Comparison of ENCODE assay signal across 2 cellular contexts in the genomic region with DNA sequence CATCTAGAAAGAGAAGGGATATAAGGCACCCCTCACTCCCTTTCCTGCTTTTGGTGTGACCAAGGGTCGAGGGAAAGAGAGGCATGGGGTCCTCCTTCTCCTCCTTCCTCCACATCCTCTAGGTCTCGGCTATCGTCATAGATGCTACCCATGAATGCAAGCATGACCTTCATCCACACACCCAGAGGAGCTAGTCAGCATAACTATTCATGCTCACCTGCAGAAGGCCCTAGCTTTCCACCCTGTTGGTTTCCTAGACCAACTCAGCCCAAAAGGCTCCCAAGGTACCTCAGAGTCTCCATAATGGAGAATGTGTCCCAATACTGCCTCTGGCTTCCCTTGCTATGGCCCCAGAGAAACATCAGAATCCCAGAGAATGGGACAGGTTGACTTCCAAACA.
TF ChIP-seq lines count a peak whose summit lies in the region.

No MANE protein-coding gene starts in this region.

TF ChIP-seq in HEK293, 187 proteins besides CTCF, POLR2A, EP300 and RAD21 (continued from another document):
- TF ChIP-seq, protein P1, sequence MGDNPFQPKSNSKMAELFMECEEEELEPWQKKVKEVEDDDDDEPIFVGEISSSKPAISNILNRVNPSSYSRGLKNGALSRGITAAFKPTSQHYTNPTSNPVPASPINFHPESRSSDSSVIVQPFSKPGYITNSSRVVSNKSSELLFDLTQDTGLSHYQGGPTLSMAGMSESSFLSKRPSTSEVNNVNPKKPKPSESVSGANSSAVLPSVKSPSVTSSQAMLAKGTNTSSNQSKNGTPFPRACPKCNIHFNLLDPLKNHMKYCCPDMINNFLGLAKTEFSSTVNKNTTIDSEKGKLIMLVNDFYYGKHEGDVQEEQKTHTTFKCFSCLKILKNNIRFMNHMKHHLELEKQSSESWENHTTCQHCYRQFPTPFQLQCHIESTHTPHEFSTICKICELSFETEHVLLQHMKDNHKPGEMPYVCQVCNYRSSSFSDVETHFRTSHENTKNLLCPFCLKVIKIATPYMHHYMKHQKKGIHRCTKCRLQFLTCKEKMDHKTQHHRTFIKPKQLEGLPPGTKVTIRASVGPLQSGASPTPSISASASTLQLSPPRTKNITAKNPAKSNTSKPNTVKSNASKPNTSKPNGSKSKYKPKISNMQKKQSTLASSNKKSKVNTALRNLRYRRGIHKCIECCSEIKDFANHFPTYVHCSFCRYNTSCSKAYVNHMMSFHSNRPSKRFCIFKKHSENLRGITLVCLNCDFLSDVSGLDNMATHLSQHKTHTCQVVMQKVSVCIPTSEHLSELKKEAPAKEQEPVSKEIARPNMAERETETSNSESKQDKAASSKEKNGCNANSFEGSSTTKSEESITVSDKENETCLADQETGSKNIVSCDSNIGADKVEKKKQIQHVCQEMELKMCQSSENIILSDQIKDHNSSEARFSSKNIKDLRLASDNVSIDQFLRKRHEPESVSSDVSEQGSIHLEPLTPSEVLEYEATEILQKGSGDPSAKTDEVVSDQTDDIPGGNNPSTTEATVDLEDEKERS (tag by site-specific recombination; IDR thresholded peaks at IDR 0.05), result peak; percentile 74
- no peak for TF ChIP-seq ZNF544 (tag by site-specific recombination; IDR thresholded peaks at IDR 0.05)
- TF ChIP-seq ZNF2 (tag by site-specific recombination; IDR thresholded peaks at IDR 0.05), result no peak
- TF ChIP-seq SETDB1 (IDR thresholded peaks at IDR 0.05; ENCODE audit: insufficient read length, low read length), result peak; percentile 63
- no peak for TF ChIP-seq ZNF211 (tag by site-specific recombination; IDR thresholded peaks at IDR 0.05; ENCODE audit: low read depth)
- no peak for TF ChIP-seq ZNF610 (tag by site-specific recombination; IDR thresholded peaks at IDR 0.05; ENCODE audit: borderline replicate concordance)
- no peak for TF ChIP-seq BCL11B (tag by site-specific recombination; IDR thresholded peaks at IDR 0.05; ENCODE audit: low read depth)
- no peak for TF ChIP-seq EGR2 (tag by site-specific recombination; IDR thresholded peaks at IDR 0.05; ENCODE audit: low read depth)
- TF ChIP-seq, protein P2, sequence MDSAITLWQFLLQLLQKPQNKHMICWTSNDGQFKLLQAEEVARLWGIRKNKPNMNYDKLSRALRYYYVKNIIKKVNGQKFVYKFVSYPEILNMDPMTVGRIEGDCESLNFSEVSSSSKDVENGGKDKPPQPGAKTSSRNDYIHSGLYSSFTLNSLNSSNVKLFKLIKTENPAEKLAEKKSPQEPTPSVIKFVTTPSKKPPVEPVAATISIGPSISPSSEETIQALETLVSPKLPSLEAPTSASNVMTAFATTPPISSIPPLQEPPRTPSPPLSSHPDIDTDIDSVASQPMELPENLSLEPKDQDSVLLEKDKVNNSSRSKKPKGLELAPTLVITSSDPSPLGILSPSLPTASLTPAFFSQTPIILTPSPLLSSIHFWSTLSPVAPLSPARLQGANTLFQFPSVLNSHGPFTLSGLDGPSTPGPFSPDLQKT (IDR thresholded peaks at IDR 0.05; ENCODE audit: borderline replicate concordance, low read depth, low read length), result no peak
- no peak for TF ChIP-seq ZNF302 (tag by site-specific recombination; IDR thresholded peaks at IDR 0.05; ENCODE audit: low read depth)
- TF ChIP-seq ZIC2 (tag by site-specific recombination; IDR thresholded peaks at IDR 0.05), result no peak
- TF ChIP-seq ZNF707 (tag by site-specific recombination; IDR thresholded peaks at IDR 0.05), result no peak
- TF ChIP-seq, protein P3, sequence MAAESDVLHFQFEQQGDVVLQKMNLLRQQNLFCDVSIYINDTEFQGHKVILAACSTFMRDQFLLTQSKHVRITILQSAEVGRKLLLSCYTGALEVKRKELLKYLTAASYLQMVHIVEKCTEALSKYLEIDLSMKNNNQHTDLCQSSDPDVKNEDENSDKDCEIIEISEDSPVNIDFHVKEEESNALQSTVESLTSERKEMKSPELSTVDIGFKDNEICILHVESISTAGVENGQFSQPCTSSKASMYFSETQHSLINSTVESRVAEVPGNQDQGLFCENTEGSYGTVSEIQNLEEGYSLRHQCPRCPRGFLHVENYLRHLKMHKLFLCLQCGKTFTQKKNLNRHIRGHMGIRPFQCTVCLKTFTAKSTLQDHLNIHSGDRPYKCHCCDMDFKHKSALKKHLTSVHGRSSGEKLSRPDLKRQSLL (tag by site-specific recombination; IDR thresholded peaks at IDR 0.05), result no peak
- TF ChIP-seq ZNF830 (tag by site-specific recombination; IDR thresholded peaks at IDR 0.05; ENCODE audit: low read depth), result no peak
- TF ChIP-seq ZNF654 (tag by site-specific recombination; IDR thresholded peaks at IDR 0.05; ENCODE audit: low read depth), result no peak
- TF ChIP-seq GLI2 (tag by site-specific recombination; IDR thresholded peaks at IDR 0.05; ENCODE audit: borderline replicate concordance, low read depth), result no peak
- no peak for TF ChIP-seq KLF10 (tag by site-specific recombination; IDR thresholded peaks at IDR 0.05)
- TF ChIP-seq ZNF837 (tag by site-specific recombination; IDR thresholded peaks at IDR 0.05), result no peak
- TF ChIP-seq TRIM28 (IDR thresholded peaks at IDR 0.05; ENCODE audit: borderline replicate concordance, low read length), result peak; percentile 99; the same call in 1 of the 2 replicates
- TF ChIP-seq IKZF3 (tag by site-specific recombination; IDR thresholded peaks at IDR 0.05), result no peak
- TF ChIP-seq ZNF157 (tag by site-specific recombination; IDR thresholded peaks at IDR 0.05), result no peak
- no peak for TF ChIP-seq ZNF404 (tag by site-specific recombination; IDR thresholded peaks at IDR 0.05)

TF ChIP-seq in K562, 482 proteins besides CTCF, POLR2A, EP300 and RAD21 (continued from another document):
- TF ChIP-seq CREBBP (IDR thresholded peaks at IDR 0.05; ENCODE audit: low read depth, low read length) (no peak), TOE1 (IDR thresholded peaks at IDR 0.05; ENCODE audit: borderline replicate concordance) (no peak), TOE1 (CRISPR knock-in tag; IDR thresholded peaks at IDR 0.05; ENCODE audit: borderline replicate concordance, low read depth) (no peak), ZNF263 (CRISPR knock-in tag; IDR thresholded peaks at IDR 0.05; ENCODE audit: borderline replicate concordance) (no peak), ZNF766 (CRISPR knock-in tag; conservative IDR thresholded peaks at IDR 0.05) (no peak), BRCA1 (IDR thresholded peaks at IDR 0.05) (no peak), BRCA1 (CRISPR knock-in tag; IDR thresholded peaks at IDR 0.05) (no peak), CBFB (CRISPR knock-in tag; IDR thresholded peaks at IDR 0.05) (no peak), RAD51 (IDR thresholded peaks at IDR 0.05; ENCODE audit: borderline replicate concordance, low read depth) (no peak), POLR3A (IDR thresholded peaks at IDR 0.05; ENCODE audit: borderline replicate concordance, extremely low read depth, insufficient read depth, insufficient read length) (no peak), KDM4B (IDR thresholded peaks at IDR 0.05; ENCODE audit: borderline replicate concordance in 2 of 2, low read depth in 1 of 2) (no peak), NFRKB (IDR thresholded peaks at IDR 0.05; ENCODE audit: low read depth) (no peak), CBX3 (IDR thresholded peaks at IDR 0.05; ENCODE audit: borderline replicate concordance in 1 of 2, low read length in 2 of 2) (peak; percentile 71 to 99), TRIM28 (IDR thresholded peaks at IDR 0.05) (peak; percentile 89), HLTF (IDR thresholded peaks at IDR 0.05) (peak; percentile 89), RCOR1 (IDR thresholded peaks at IDR 0.05; ENCODE audit: borderline replicate concordance in 1 of 2, low read depth in 2 of 2, low read length in 2 of 2) (no peak), CBX1 (IDR thresholded peaks at IDR 0.05; ENCODE audit: low read depth) (peak; percentile 93; the same call in 1 of the 2 replicates), PHF21A (IDR thresholded peaks at IDR 0.05; ENCODE audit: borderline replicate concordance, low read depth) (no peak), NONO (IDR thresholded peaks at IDR 0.05; ENCODE audit: low read depth in 2 of 2, low read length in 1 of 2) (no peak)
- TF ChIP-seq, protein P4, sequence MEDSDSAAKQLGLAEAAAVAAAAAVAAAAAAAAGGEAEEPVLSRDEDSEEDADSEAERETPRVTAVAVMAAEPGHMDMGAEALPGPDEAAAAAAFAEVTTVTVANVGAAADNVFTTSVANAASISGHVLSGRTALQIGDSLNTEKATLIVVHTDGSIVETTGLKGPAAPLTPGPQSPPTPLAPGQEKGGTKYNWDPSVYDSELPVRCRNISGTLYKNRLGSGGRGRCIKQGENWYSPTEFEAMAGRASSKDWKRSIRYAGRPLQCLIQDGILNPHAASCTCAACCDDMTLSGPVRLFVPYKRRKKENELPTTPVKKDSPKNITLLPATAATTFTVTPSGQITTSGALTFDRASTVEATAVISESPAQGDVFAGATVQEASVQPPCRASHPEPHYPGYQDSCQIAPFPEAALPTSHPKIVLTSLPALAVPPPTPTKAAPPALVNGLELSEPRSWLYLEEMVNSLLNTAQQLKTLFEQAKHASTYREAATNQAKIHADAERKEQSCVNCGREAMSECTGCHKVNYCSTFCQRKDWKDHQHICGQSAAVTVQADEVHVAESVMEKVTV (CRISPR knock-in tag; IDR thresholded peaks at IDR 0.05), result no peak
- TF ChIP-seq, protein P5, sequence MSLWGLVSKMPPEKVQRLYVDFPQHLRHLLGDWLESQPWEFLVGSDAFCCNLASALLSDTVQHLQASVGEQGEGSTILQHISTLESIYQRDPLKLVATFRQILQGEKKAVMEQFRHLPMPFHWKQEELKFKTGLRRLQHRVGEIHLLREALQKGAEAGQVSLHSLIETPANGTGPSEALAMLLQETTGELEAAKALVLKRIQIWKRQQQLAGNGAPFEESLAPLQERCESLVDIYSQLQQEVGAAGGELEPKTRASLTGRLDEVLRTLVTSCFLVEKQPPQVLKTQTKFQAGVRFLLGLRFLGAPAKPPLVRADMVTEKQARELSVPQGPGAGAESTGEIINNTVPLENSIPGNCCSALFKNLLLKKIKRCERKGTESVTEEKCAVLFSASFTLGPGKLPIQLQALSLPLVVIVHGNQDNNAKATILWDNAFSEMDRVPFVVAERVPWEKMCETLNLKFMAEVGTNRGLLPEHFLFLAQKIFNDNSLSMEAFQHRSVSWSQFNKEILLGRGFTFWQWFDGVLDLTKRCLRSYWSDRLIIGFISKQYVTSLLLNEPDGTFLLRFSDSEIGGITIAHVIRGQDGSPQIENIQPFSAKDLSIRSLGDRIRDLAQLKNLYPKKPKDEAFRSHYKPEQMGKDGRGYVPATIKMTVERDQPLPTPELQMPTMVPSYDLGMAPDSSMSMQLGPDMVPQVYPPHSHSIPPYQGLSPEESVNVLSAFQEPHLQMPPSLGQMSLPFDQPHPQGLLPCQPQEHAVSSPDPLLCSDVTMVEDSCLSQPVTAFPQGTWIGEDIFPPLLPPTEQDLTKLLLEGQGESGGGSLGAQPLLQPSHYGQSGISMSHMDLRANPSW (CRISPR knock-in tag; IDR thresholded peaks at IDR 0.05), result no peak
- TF ChIP-seq, protein P6, sequence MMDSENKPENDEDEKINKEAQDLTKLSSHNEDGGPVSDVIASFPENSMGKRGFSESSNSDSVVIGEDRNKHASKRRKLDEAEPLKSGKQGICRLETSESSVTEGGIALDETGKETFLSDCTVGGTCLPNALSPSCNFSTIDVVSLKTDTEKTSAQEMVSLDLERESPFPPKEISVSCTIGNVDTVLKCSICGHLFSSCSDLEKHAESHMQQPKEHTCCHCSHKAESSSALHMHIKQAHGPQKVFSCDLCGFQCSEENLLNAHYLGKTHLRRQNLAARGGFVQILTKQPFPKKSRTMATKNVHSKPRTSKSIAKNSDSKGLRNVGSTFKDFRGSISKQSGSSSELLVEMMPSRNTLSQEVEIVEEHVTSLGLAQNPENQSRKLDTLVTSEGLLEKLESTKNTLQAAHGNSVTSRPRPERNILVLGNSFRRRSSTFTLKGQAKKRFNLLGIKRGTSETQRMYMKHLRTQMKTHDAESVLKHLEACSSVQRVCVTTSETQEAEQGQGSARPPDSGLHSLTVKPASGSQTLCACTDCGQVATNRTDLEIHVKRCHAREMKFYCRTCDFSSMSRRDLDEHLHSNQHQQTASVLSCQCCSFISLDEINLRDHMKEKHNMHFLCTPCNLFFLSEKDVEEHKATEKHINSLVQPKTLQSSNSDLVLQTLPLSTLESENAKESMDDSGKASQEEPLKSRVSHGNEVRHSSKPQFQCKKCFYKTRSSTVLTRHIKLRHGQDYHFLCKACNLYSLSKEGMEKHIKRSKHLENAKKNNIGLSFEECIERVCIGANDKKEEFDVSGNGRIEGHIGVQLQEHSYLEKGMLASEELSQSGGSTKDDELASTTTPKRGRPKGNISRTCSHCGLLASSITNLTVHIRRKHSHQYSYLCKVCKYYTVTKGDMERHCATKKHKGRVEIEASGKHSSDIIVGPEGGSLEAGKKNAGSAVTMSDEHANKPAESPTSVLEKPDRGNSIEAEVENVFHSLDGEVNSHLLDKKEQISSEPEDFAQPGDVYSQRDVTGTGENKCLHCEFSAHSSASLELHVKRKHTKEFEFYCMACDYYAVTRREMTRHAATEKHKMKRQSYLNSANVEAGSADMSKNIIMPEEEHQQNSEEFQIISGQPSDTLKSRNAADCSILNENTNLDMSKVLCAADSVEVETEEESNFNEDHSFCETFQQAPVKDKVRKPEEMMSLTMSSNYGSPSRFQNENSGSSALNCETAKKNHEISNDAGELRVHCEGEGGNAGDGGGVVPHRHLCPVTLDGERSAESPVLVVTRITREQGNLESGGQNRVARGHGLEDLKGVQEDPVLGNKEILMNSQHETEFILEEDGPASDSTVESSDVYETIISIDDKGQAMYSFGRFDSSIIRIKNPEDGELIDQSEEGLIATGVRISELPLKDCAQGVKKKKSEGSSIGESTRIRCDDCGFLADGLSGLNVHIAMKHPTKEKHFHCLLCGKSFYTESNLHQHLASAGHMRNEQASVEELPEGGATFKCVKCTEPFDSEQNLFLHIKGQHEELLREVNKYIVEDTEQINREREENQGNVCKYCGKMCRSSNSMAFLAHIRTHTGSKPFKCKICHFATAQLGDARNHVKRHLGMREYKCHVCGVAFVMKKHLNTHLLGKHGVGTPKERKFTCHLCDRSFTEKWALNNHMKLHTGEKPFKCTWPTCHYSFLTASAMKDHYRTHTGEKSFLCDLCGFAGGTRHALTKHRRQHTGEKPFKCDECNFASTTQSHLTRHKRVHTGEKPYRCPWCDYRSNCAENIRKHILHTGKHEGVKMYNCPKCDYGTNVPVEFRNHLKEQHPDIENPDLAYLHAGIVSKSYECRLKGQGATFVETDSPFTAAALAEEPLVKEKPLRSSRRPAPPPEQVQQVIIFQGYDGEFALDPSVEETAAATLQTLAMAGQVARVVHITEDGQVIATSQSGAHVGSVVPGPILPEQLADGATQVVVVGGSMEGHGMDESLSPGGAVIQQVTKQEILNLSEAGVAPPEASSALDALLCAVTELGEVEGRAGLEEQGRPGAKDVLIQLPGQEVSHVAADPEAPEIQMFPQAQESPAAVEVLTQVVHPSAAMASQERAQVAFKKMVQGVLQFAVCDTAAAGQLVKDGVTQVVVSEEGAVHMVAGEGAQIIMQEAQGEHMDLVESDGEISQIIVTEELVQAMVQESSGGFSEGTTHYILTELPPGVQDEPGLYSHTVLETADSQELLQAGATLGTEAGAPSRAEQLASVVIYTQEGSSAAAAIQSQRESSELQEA (IDR thresholded peaks at IDR 0.05; ENCODE audit: low read depth), result no peak
- TF ChIP-seq, protein P7, sequence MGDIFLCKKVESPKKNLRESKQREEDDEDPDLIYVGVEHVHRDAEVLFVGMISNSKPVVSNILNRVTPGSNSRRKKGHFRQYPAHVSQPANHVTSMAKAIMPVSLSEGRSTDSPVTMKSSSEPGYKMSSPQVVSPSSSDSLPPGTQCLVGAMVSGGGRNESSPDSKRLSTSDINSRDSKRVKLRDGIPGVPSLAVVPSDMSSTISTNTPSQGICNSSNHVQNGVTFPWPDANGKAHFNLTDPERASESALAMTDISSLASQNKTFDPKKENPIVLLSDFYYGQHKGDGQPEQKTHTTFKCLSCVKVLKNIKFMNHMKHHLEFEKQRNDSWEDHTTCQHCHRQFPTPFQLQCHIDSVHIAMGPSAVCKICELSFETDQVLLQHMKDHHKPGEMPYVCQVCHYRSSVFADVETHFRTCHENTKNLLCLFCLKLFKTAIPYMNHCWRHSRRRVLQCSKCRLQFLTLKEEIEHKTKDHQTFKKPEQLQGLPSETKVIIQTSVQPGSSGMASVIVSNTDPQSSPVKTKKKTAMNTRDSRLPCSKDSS (IDR thresholded peaks at IDR 0.05; ENCODE audit: low read depth, partially characterized antibody), result peak; percentile 62
TF ChIP-seq in K562: peak in this region for 8.
